Comparison of ENCODE assay signal across 14 cellular contexts in genomic region chr7:24025094-24025493, GRCh38.
DNase-seq lines count a peak whose midpoint lies in the region; ATAC-seq, FAIRE-seq and TF ChIP-seq lines count a peak whose summit lies in the region.
"Had no signal": no experiment of that assay in that cellular context is flagged by ENCODE, and none has a peak within 500 bp of the region (broad histone marks: within the 10 kb centered on the region; RNA-seq: fewer than 3 reads in every experiment).

No MANE protein-coding gene starts in this region.

- H2BK12ac ChIP-seq in neuronal stem cell (ENCODE audit: low read length) = no peak overlapping the region

- H2AFZ ChIP-seq in GM12878 (ENCODE audit: control insufficient read depth, low read depth, low read length) = no peak overlapping the region
- peak overlapping the region; percentile 72 for H2AFZ ChIP-seq in neuronal stem cell (ENCODE audit: low read length)

- H3K4me3 ChIP-seq in GM12865 (ENCODE audit: low read depth, low read length) (no peak overlapping the region), HUES48 (ENCODE audit: low read depth, low read length) (no peak overlapping the region), GM12878 (no peak overlapping the region), neuronal stem cell (ENCODE audit: low read length in 2 of 2) (no peak overlapping the region)
- H3K4me3 ChIP-seq: K562, lung had no signal

- no peaks in the 10 kb centered on the region for H3K79me2 ChIP-seq in GM12878 (ENCODE audit: control insufficient read depth, insufficient read depth, low read length)

- H4K8ac ChIP-seq in neuronal stem cell (ENCODE audit: low read depth, low read length) = no peak overlapping the region

- POLR2A ChIA-PET in GM12878 (lab: Charles Lee) = no interaction called here

- no peaks in the 10 kb centered on the region for H3K79me1 ChIP-seq in neuronal stem cell (ENCODE audit: low read depth, low read length)

- H3K23ac ChIP-seq in neuronal stem cell (ENCODE audit: low read depth, low read length, poor library complexity) = no peak overlapping the region

- no peak overlapping the region for H3K9ac ChIP-seq in HUES48 (ENCODE audit: low read depth, low read length)
- H3K9ac ChIP-seq in GM12878 (ENCODE audit: control insufficient read depth, insufficient read depth, low read length) = no peak overlapping the region
- no peak overlapping the region for H3K9ac ChIP-seq in neuronal stem cell (ENCODE audit: low read depth, low read length, poor library complexity)

- no peak for FAIRE-seq in GM12878 (lab: Jason Lieb, UNC)
- FAIRE-seq: colon had no signal

- SMC1A ChIA-PET in GM12878 (lab: Charles Lee; ENCODE audit: uncharacterized antibody, unreplicated experiment) = no interaction called here

- H3K4me2 ChIP-seq in GM12878 (ENCODE audit: control insufficient read depth, insufficient read depth) = no peak overlapping the region
- no peak overlapping the region for H3K4me2 ChIP-seq in neuronal stem cell (ENCODE audit: insufficient read depth, low read length, poor library complexity, severe bottlenecking)

- BruUV-seq in GM12878 (replicated peaks; lab: Mats Ljungman, UMichigan) = no TSS peak

- DNase-seq in GM12865 (ENCODE audit: low read depth) (peak; percentile 45), GM12878 (ENCODE audit: low read depth, low spot score) (no peak), neuronal stem cell (ENCODE audit: low spot score) (no peak), ecto neural progenitor cell (ENCODE audit: low spot score) (no peak), left lobe of liver (ENCODE audit: low spot score) (no peak)
- DNase-seq: activated CD4-positive, CD25-positive, alpha-beta regulatory T cell; CD8-positive, alpha-beta T cell; SHP77 had no signal

- H2BK5ac ChIP-seq in neuronal stem cell (ENCODE audit: low read length) = no peak overlapping the region

- H3K27ac ChIP-seq in HUES48 (ENCODE audit: low read depth, low read length) (peak overlapping the region; percentile 86), GM12878 (ENCODE audit: control insufficient read depth, insufficient read depth) (no peak overlapping the region), neuronal stem cell (replicated peaks; ENCODE audit: low read length) (no peak overlapping the region)

- no peak overlapping the region for H2BK120ac ChIP-seq in neuronal stem cell (ENCODE audit: low read depth, low read length)

- RAD21 ChIA-PET in GM12878 (lab: Charles Lee; ENCODE audit: unreplicated experiment) = no interaction called here

- TF ChIP-seq CTCF in GM12865 (IDR thresholded peaks at IDR 0.05; ENCODE audit: insufficient read depth, low read depth, low read length, missing control alignments) = no peak
- no peak for TF ChIP-seq CTCF in GM12878 (IDR thresholded peaks at IDR 0.05 in 2 of 3, conservative IDR thresholded peaks at IDR 0.05 in 1 of 3; ENCODE audit: control insufficient read depth in 2 of 3, extremely low read depth in 1 of 3, insufficient read depth in 1 of 3, low read depth in 3 of 3, low read length in 3 of 3)

- in situ Hi-C loops in GM12878 (cut with MboI) = no loop called here

- no peaks in the 10 kb centered on the region; the same call in 1 of the 2 replicates for H4K20me1 ChIP-seq in GM12878 (ENCODE audit: control insufficient read depth, insufficient read depth)

- no peak overlapping the region for H2AK5ac ChIP-seq in neuronal stem cell (ENCODE audit: low read depth, low read length)

- H4K91ac ChIP-seq in neuronal stem cell (ENCODE audit: low read depth, low read length, poor library complexity) = no peak overlapping the region

- 2% methylated on average over 2 of the region's 2 CpGs for WGBS in GM12878 (ENCODE audit: insufficient coverage, insufficient replicate concordance, low lambda C conversion rate, missing lambda C conversion rate)
- WGBS in neuronal stem cell (ENCODE audit: extremely low coverage in 2 of 2, insufficient read length in 2 of 2, insufficient replicate concordance in 1 of 2), 2 donors = no CpG with 5 or more reads among the region's 2 CpGs

- peaks cover 17% of the 10 kb centered on the region for H3K4me1 ChIP-seq in HUES48 (ENCODE audit: control insufficient read depth, insufficient read depth, low read length)
- no peaks in the 10 kb centered on the region for H3K4me1 ChIP-seq in GM12878 (ENCODE audit: control insufficient read depth, insufficient read depth, low read length)
- peaks cover 0 to 7% of the 10 kb centered on the region in 2 donors for H3K4me1 ChIP-seq in neuronal stem cell (ENCODE audit: control insufficient read depth in 2 of 2, insufficient read depth in 1 of 2, low read depth in 1 of 2, low read length in 2 of 2)

- no peak overlapping the region for H3K14ac ChIP-seq in neuronal stem cell (ENCODE audit: low read length)

- no peak overlapping the region for H3K18ac ChIP-seq in neuronal stem cell (ENCODE audit: low read length)

- no peak for TF ChIP-seq RAD21 in GM12878 (IDR thresholded peaks at IDR 0.05; ENCODE audit: insufficient read depth, low read depth, low read length)

- CTCF ChIA-PET in GM12878 (lab: Yijun Ruan, JAX) = no interaction called here

- ATAC-seq in GM12878 (peak; percentile 34; the same call in 2 of the 3 replicates), HG02678 (IDR thresholded peaks at IDR 0.05; ENCODE audit: unreplicated experiment) (no peak), left lobe of liver (no peak), GM21723 (IDR thresholded peaks at IDR 0.05; ENCODE audit: unreplicated experiment) (no peak)
- ATAC-seq: CD8-positive, alpha-beta T cell; K562 had no signal

- H3K9me3 ChIP-seq in HUES48 (ENCODE audit: control insufficient read depth, insufficient read depth, low read length) (no peaks in the 10 kb centered on the region), GM12878 (replicated peaks; ENCODE audit: control insufficient read depth, insufficient read depth, low read length) (no peaks in the 10 kb centered on the region), neuronal stem cell (replicated peaks in 1 of 2; ENCODE audit: control insufficient read depth in 2 of 2, insufficient read depth in 1 of 2, low read depth in 1 of 2, low read length in 2 of 2) (no peaks in the 10 kb centered on the region)

- no peak for TF ChIP-seq POLR2A in GM12878 (IDR thresholded peaks at IDR 0.05; ENCODE audit: low read depth, low read length)

- no peak for TF ChIP-seq EP300 in GM12878 (IDR thresholded peaks at IDR 0.05; ENCODE audit: borderline replicate concordance in 1 of 2, control insufficient read depth in 1 of 2, low read depth in 2 of 2, low read length in 2 of 2)

- H3K4ac ChIP-seq in neuronal stem cell (ENCODE audit: low read length) = no peak overlapping the region

- H3K27me3 ChIP-seq in HUES48 (ENCODE audit: control insufficient read depth, insufficient read depth, low read length) (no peaks in the 10 kb centered on the region), GM12878 (replicated peaks in 1 of 2; ENCODE audit: control insufficient read depth in 2 of 2, insufficient read depth in 2 of 2, low read length in 1 of 2) (no peaks in the 10 kb centered on the region), neuronal stem cell (ENCODE audit: control insufficient read depth in 3 of 3, insufficient read depth in 3 of 3, low read depth in 1 of 3, low read length in 3 of 3) (no peaks in the 10 kb centered on the region)

- H2BK15ac ChIP-seq in neuronal stem cell (ENCODE audit: low read length) = no peak overlapping the region

- intact Hi-C loops in GM12878 (cut with micrococcal nuclease; ENCODE audit: unreplicated experiment) = no loop called here

- H3K36me3 ChIP-seq in HUES48 (ENCODE audit: control insufficient read depth, insufficient read depth, low read length) (no peaks in the 10 kb centered on the region), GM12878 (ENCODE audit: control insufficient read depth in 2 of 2, insufficient read depth in 2 of 2, low read length in 1 of 2) (no peaks in the 10 kb centered on the region), neuronal stem cell (replicated peaks in 1 of 2; ENCODE audit: control insufficient read depth in 2 of 2, insufficient read depth in 2 of 2, low read length in 2 of 2) (no peaks in the 10 kb centered on the region)

TF ChIP-seq in GM12878, 131 proteins besides CTCF, POLR2A, EP300 and RAD21 (continues in another document):
- TF ChIP-seq IRF5 (IDR thresholded peaks at IDR 0.05; ENCODE audit: borderline replicate concordance) (no peak), KLF5 (IDR thresholded peaks at IDR 0.05; ENCODE audit: partially characterized antibody) (no peak), MEF2B (IDR thresholded peaks at IDR 0.05; ENCODE audit: partially characterized antibody, poor library complexity, severe bottlenecking) (no peak), ELK1 (IDR thresholded peaks at IDR 0.05; ENCODE audit: low read depth, low read length) (no peak)
